ENCODE assay signal across 15 cellular contexts in the genomic region with DNA sequence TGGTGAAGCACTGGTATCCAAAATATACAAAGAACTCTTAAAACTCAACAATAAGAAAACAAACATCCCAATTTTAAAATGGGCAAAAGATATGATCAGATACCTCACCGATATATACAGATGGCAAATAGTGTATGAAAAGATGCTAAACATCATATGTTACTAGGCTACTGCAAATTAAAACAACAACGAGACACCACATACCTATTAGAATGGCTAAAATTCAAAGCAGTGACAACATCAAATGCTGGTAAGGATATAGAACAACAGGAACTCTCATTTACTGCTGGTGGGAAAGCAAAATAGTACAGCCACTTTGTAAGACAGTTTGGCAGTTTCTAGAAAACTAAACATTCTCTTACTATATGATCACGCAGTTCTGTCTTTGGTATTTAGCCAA.
"Had no signal": no experiment of that assay in that cellular context is flagged by ENCODE, and none has a peak within 500 bp of the region (broad histone marks: within the 10 kb centered on the region; RNA-seq: fewer than 3 reads in every experiment).

No MANE protein-coding gene starts in this region.

- H3K9me3 Mint-ChIP-seq: activated CD4-positive, alpha-beta memory T cell treated with anti-CD3 and anti-CD28 coated beads, Interleukin-2, amount 10 ng/mL, durations not matched to agents 7 days and 5 days; activated T-helper 2 cell treated with anti-CD3 and anti-CD28 coated beads, Interferon-gamma antibody, Interleukin-2, Interleukin-4, amounts not matched to agents 10 μg/mL and 5 μg/mL and 100 μg/mL, durations not matched to agents 14 hours and 24 hours and 36 hours; neural crest cell; stimulated activated naive CD8-positive, alpha-beta T cell treated with anti-CD3 and anti-CD28 coated beads, Interleukin-15, amount 100 ng/mL, for 72 hours had no signal

- H3K4me3 Mint-ChIP-seq: activated CD4-positive, alpha-beta memory T cell treated with anti-CD3 and anti-CD28 coated beads, Interleukin-2, amount 10 ng/mL, durations not matched to agents 7 days and 5 days; neural crest cell; stimulated activated naive CD8-positive, alpha-beta T cell treated with anti-CD3 and anti-CD28 coated beads, Interleukin-15, amount 100 ng/mL, for 72 hours had no signal

- H3K27ac ChIP-seq: breast epithelium, pancreas had no signal

- H3K4me1 ChIP-seq: breast epithelium had no signal

- H3K36me3 ChIP-seq: breast epithelium, heart right ventricle, pancreas had no signal

- DNase-seq: activated CD4-positive, alpha-beta memory T cell treated with anti-CD3 and anti-CD28 coated beads, Interleukin-2, amount 10 ng/mL, durations not matched to agents 7 days and 5 days; activated CD4-positive, CD25-positive, alpha-beta regulatory T cell treated with anti-CD3 and anti-CD28 coated beads, Interleukin-2, amount 50 U/mL, for 72 hours; activated CD8-positive, alpha-beta memory T cell treated with anti-CD3 and anti-CD28 coated beads, Interleukin-2, amount 50 U/mL, for 4 hours; activated naive CD4-positive, alpha-beta T cell treated with anti-CD3 and anti-CD28 coated beads, Interleukin-2, amount 50 U/mL, for 16 hours; heart right ventricle; pancreas; stimulated activated CD4-positive, alpha-beta T cell treated with anti-CD3 and anti-CD28 coated beads, Interleukin-2, amount 100 ng/mL, for 48 hours; stimulated activated naive CD8-positive, alpha-beta T cell treated with anti-CD3 and anti-CD28 coated beads, Interleukin-15, amount 100 ng/mL, for 72 hours; T-helper 9 cell had no signal

- FAIRE-seq: frontal cortex, pancreas, urothelium cell line had no signal

- ATAC-seq: heart right ventricle; left lobe of liver; pancreas; stimulated activated naive CD8-positive, alpha-beta T cell treated with anti-CD3 and anti-CD28 coated beads, Interleukin-15, amount 100 ng/mL, for 72 hours had no signal

- H3K4me3 ChIP-seq: breast epithelium, heart right ventricle, pancreas had no signal

- H3K9me3 ChIP-seq: breast epithelium, heart right ventricle, pancreas had no signal

- H3K27ac Mint-ChIP-seq: activated CD4-positive, alpha-beta memory T cell treated with anti-CD3 and anti-CD28 coated beads, Interleukin-2, amount 10 ng/mL, durations not matched to agents 7 days and 5 days; activated T-helper 2 cell treated with anti-CD3 and anti-CD28 coated beads, Interferon-gamma antibody, Interleukin-2, Interleukin-4, amounts not matched to agents 10 μg/mL and 5 μg/mL and 100 μg/mL, durations not matched to agents 14 hours and 24 hours and 36 hours; stimulated activated naive CD8-positive, alpha-beta T cell treated with anti-CD3 and anti-CD28 coated beads, Interleukin-15, amount 100 ng/mL, for 72 hours had no signal

- H3K27me3 Mint-ChIP-seq: activated CD4-positive, alpha-beta memory T cell treated with anti-CD3 and anti-CD28 coated beads, Interleukin-2, amount 10 ng/mL, durations not matched to agents 7 days and 5 days; stimulated activated naive CD8-positive, alpha-beta T cell treated with anti-CD3 and anti-CD28 coated beads, Interleukin-15, amount 100 ng/mL, for 72 hours had no signal

- H3K27me3 ChIP-seq: breast epithelium, heart right ventricle, pancreas had no signal
